In the genomic region with DNA sequence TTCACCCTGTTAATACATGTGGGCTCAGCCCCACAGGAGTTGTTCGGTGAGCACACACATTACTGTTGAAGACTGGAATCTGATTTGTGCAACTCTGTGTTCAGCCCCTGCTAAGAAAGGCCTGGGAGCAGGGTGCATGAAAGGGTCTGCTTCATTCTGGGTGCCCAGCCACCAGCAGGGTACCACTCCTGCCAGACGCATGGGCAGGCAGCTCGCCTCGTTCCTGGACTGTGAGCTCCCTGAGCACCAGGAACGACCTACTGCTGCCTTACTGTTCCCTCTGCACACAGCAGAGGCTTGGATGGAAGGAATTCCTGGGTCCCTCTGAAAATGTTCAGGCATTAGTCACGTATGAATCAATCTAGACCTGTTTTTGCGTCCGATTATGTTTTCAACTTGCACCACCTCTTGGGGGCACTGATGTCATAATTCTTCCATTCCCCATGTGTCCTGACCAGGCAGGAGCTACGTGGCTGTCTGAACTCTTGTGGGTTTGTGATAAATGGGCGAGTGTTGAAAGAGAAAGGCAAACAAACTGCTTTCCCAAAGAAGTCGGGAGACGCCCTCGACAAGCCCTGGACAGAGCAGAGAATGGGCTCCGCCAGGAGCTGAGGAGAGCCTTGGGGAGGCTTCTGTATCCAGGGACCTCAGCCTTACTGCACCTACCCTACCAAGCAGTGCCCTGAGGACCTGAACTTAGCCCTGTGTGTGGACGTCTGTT, we compare ENCODE assay signal across 1 cellular context.
TF ChIP-seq lines count a peak whose summit lies in the region.

No MANE protein-coding gene starts in this region.

TF ChIP-seq in K562, 482 proteins besides CTCF, POLR2A, EP300 and RAD21 (continued from another document and continues in another):
- TF ChIP-seq, protein P1, sequence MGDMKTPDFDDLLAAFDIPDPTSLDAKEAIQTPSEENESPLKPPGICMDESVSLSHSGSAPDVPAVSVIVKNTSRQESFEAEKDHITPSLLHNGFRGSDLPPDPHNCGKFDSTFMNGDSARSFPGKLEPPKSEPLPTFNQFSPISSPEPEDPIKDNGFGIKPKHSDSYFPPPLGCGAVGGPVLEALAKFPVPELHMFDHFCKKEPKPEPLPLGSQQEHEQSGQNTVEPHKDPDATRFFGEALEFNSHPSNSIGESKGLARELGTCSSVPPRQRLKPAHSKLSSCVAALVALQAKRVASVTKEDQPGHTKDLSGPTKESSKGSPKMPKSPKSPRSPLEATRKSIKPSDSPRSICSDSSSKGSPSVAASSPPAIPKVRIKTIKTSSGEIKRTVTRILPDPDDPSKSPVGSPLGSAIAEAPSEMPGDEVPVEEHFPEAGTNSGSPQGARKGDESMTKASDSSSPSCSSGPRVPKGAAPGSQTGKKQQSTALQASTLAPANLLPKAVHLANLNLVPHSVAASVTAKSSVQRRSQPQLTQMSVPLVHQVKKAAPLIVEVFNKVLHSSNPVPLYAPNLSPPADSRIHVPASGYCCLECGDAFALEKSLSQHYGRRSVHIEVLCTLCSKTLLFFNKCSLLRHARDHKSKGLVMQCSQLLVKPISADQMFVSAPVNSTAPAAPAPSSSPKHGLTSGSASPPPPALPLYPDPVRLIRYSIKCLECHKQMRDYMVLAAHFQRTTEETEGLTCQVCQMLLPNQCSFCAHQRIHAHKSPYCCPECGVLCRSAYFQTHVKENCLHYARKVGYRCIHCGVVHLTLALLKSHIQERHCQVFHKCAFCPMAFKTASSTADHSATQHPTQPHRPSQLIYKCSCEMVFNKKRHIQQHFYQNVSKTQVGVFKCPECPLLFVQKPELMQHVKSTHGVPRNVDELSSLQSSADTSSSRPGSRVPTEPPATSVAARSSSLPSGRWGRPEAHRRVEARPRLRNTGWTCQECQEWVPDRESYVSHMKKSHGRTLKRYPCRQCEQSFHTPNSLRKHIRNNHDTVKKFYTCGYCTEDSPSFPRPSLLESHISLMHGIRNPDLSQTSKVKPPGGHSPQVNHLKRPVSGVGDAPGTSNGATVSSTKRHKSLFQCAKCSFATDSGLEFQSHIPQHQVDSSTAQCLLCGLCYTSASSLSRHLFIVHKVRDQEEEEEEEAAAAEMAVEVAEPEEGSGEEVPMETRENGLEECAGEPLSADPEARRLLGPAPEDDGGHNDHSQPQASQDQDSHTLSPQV (IDR thresholded peaks at IDR 0.05) = peak; percentile 69
- no peak for TF ChIP-seq PRMT5 (CRISPR knock-in tag; IDR thresholded peaks at IDR 0.05)
- TF ChIP-seq ZBTB8A (IDR thresholded peaks at IDR 0.05; ENCODE audit: partially characterized antibody) = no peak
- no peak for TF ChIP-seq HMGN3 (IDR thresholded peaks at IDR 0.05; ENCODE audit: borderline replicate concordance, extremely low read depth, insufficient read length, low read depth, low read length)
- TF ChIP-seq, protein P2, sequence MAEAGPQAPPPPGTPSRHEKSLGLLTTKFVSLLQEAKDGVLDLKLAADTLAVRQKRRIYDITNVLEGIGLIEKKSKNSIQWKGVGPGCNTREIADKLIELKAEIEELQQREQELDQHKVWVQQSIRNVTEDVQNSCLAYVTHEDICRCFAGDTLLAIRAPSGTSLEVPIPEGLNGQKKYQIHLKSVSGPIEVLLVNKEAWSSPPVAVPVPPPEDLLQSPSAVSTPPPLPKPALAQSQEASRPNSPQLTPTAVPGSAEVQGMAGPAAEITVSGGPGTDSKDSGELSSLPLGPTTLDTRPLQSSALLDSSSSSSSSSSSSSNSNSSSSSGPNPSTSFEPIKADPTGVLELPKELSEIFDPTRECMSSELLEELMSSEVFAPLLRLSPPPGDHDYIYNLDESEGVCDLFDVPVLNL (CRISPR knock-in tag; IDR thresholded peaks at IDR 0.05; ENCODE audit: low read depth) = no peak
- 0 out of 2 replicates have a peak, but pooled peaks have one; percentile 53 for TF ChIP-seq GATAD2A (IDR thresholded peaks at IDR 0.05)
- TF ChIP-seq ZNF778 (CRISPR knock-in tag; IDR thresholded peaks at IDR 0.05) = no peak
- TF ChIP-seq CREB5 (CRISPR knock-in tag; IDR thresholded peaks at IDR 0.05) = no peak
- TF ChIP-seq YY1 (IDR thresholded peaks at IDR 0.05; ENCODE audit: borderline replicate concordance in 1 of 3, control insufficient read depth in 1 of 3, extremely low read depth in 1 of 3, insufficient read depth in 3 of 3, insufficient read length in 1 of 3, insufficient replicate concordance in 2 of 3, low read depth in 1 of 3, low read length in 2 of 3) = peak in 1 of 3 experiments; percentile 57
- TF ChIP-seq SMARCA4 (IDR thresholded peaks at IDR 0.05) = peak; percentile 83
- TF ChIP-seq NR2C2 (CRISPR knock-in tag; IDR thresholded peaks at IDR 0.05) = no peak
- peak; percentile 85 for TF ChIP-seq NR2C2 (tag; IDR thresholded peaks at IDR 0.05)
- TF ChIP-seq KLF13 (tag; IDR thresholded peaks at IDR 0.05; ENCODE audit: borderline replicate concordance, low read depth) = no peak
- peak; percentile 60; the same call in 1 of the 2 replicates for TF ChIP-seq MTA3 (IDR thresholded peaks at IDR 0.05; ENCODE audit: borderline replicate concordance)
- no peak for TF ChIP-seq ZNF134 (CRISPR knock-in tag; conservative IDR thresholded peaks at IDR 0.05)
- TF ChIP-seq FOSL1 (tag; conservative IDR thresholded peaks at IDR 0.05) = peak; percentile 71
- no peak for TF ChIP-seq POLR2AphosphoS2 (IDR thresholded peaks at IDR 0.05; ENCODE audit: low read length)
- TF ChIP-seq MXD1 (CRISPR knock-in tag; IDR thresholded peaks at IDR 0.05; ENCODE audit: borderline replicate concordance, poor library complexity, severe bottlenecking) = no peak
- TF ChIP-seq, protein P3, sequence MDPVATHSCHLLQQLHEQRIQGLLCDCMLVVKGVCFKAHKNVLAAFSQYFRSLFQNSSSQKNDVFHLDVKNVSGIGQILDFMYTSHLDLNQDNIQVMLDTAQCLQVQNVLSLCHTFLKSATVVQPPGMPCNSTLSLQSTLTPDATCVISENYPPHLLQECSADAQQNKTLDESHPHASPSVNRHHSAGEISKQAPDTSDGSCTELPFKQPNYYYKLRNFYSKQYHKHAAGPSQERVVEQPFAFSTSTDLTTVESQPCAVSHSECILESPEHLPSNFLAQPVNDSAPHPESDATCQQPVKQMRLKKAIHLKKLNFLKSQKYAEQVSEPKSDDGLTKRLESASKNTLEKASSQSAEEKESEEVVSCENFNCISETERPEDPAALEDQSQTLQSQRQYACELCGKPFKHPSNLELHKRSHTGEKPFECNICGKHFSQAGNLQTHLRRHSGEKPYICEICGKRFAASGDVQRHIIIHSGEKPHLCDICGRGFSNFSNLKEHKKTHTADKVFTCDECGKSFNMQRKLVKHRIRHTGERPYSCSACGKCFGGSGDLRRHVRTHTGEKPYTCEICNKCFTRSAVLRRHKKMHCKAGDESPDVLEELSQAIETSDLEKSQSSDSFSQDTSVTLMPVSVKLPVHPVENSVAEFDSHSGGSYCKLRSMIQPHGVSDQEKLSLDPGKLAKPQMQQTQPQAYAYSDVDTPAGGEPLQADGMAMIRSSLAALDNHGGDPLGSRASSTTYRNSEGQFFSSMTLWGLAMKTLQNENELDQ (CRISPR knock-in tag; IDR thresholded peaks at IDR 0.05; ENCODE audit: borderline replicate concordance) = no peak
- no peak for TF ChIP-seq PHB2 (IDR thresholded peaks at IDR 0.05; ENCODE audit: low read depth)
- TF ChIP-seq HOMEZ (CRISPR knock-in tag; IDR thresholded peaks at IDR 0.05) = no peak
- no peak for TF ChIP-seq ZNF212 (CRISPR knock-in tag; IDR thresholded peaks at IDR 0.05)
- TF ChIP-seq NFATC3 (IDR thresholded peaks at IDR 0.05) = 0 out of 2 replicates have a peak, but pooled peaks have one; percentile 35
- TF ChIP-seq, protein P4, sequence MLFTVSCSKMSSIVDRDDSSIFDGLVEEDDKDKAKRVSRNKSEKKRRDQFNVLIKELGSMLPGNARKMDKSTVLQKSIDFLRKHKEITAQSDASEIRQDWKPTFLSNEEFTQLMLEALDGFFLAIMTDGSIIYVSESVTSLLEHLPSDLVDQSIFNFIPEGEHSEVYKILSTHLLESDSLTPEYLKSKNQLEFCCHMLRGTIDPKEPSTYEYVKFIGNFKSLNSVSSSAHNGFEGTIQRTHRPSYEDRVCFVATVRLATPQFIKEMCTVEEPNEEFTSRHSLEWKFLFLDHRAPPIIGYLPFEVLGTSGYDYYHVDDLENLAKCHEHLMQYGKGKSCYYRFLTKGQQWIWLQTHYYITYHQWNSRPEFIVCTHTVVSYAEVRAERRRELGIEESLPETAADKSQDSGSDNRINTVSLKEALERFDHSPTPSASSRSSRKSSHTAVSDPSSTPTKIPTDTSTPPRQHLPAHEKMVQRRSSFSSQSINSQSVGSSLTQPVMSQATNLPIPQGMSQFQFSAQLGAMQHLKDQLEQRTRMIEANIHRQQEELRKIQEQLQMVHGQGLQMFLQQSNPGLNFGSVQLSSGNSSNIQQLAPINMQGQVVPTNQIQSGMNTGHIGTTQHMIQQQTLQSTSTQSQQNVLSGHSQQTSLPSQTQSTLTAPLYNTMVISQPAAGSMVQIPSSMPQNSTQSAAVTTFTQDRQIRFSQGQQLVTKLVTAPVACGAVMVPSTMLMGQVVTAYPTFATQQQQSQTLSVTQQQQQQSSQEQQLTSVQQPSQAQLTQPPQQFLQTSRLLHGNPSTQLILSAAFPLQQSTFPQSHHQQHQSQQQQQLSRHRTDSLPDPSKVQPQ (CRISPR knock-in tag; IDR thresholded peaks at IDR 0.05; ENCODE audit: borderline replicate concordance) = no peak
- no peak for TF ChIP-seq CCNT2 (IDR thresholded peaks at IDR 0.05; ENCODE audit: borderline replicate concordance, extremely low read depth, insufficient read length, low read depth, low read length)
- TF ChIP-seq, protein P5, sequence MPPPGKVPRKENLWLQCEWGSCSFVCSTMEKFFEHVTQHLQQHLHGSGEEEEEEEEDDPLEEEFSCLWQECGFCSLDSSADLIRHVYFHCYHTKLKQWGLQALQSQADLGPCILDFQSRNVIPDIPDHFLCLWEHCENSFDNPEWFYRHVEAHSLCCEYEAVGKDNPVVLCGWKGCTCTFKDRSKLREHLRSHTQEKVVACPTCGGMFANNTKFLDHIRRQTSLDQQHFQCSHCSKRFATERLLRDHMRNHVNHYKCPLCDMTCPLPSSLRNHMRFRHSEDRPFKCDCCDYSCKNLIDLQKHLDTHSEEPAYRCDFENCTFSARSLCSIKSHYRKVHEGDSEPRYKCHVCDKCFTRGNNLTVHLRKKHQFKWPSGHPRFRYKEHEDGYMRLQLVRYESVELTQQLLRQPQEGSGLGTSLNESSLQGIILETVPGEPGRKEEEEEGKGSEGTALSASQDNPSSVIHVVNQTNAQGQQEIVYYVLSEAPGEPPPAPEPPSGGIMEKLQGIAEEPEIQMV (tag; conservative IDR thresholded peaks at IDR 0.05; ENCODE audit: low read depth) = 0 out of 2 replicates have a peak, but pooled peaks have one; percentile 3
- TF ChIP-seq ZC3H8 (IDR thresholded peaks at IDR 0.05) = no peak
- TF ChIP-seq, protein P6, sequence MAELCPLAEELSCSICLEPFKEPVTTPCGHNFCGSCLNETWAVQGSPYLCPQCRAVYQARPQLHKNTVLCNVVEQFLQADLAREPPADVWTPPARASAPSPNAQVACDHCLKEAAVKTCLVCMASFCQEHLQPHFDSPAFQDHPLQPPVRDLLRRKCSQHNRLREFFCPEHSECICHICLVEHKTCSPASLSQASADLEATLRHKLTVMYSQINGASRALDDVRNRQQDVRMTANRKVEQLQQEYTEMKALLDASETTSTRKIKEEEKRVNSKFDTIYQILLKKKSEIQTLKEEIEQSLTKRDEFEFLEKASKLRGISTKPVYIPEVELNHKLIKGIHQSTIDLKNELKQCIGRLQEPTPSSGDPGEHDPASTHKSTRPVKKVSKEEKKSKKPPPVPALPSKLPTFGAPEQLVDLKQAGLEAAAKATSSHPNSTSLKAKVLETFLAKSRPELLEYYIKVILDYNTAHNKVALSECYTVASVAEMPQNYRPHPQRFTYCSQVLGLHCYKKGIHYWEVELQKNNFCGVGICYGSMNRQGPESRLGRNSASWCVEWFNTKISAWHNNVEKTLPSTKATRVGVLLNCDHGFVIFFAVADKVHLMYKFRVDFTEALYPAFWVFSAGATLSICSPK (IDR thresholded peaks at IDR 0.05; ENCODE audit: borderline replicate concordance) = no peak
- 0 out of 2 replicates have a peak, but pooled peaks have one; percentile 68 for TF ChIP-seq NR4A1 (CRISPR knock-in tag; IDR thresholded peaks at IDR 0.05)
- TF ChIP-seq NR4A1 (tag; IDR thresholded peaks at IDR 0.05) = peak; percentile 61; the same call in 1 of the 2 replicates
